In genomic region chr1:65175171-65176070, GRCh38 we compare ENCODE assay signal across 12 cellular contexts. TPM values are rescaled to one million over a fixed set of nuclear protein-coding genes. Genes with fewer than 3 reads are reported as not detected.
DNase-seq lines count a peak whose midpoint lies in the region; ATAC-seq, FAIRE-seq and TF ChIP-seq lines count a peak whose summit lies in the region.
"Had no signal": no experiment of that assay in that cellular context is flagged by ENCODE, and none has a peak within 500 bp of the region (broad histone marks: within the 10 kb centered on the region; RNA-seq: fewer than 3 reads in every experiment).

No MANE protein-coding gene starts in this region.

- intact Hi-C loops in ascending aorta (cut with DNase I) (loop anchor here (2.0 kb wide), 1 partner anchor 27 kb away; the partner anchor contains the start of gene AK4), psoas muscle (cut with DNase I) (no loop called here), kidney (cut with DNase I) (no loop called here), colonic mucosa (cut with DNase I) (no loop called here)

- H3K9me3 ChIP-seq in ascending aorta (no peaks in the 10 kb centered on the region), psoas muscle (no peaks in the 10 kb centered on the region), kidney (ENCODE audit: control insufficient read depth in 1 of 2, low read length in 2 of 2) (no peaks in the 10 kb centered on the region), colonic mucosa (no peaks in the 10 kb centered on the region)
- H3K9me3 ChIP-seq: BLaER1 treated with 17β-estradiol and CSF1 and Interleukin-3, amounts not matched to agents 10 nM and 100 nM had no signal

- H3K27ac ChIP-seq in ascending aorta (peak overlapping the region; percentile 43 to 50), psoas muscle (peak overlapping the region; percentile 9), kidney (ENCODE audit: low read depth in 2 of 2, low read length in 2 of 2) (no peak overlapping the region), colonic mucosa (no peak overlapping the region)

- H3K9ac ChIP-seq in kidney (ENCODE audit: low read length in 2 of 2) (no peak overlapping the region), colonic mucosa (ENCODE audit: low read depth in 2 of 2, low read length in 2 of 2) (no peak overlapping the region)
- H3K9ac ChIP-seq: BLaER1 treated with 17β-estradiol and CSF1 and Interleukin-3, amounts not matched to agents 10 nM and 100 nM had no signal

- WGBS in psoas muscle, 3 donors: 26 to 28% (median 28%) methylated on average over 13 of the region's 13 CpGs

- H3K4me1 ChIP-seq in ascending aorta (peaks cover 0 to 34% of the 10 kb centered on the region in 2 donors), psoas muscle (peaks cover 30% of the 10 kb centered on the region), kidney (ENCODE audit: control insufficient read depth in 1 of 2, insufficient read depth in 1 of 2, low read depth in 1 of 2, low read length in 2 of 2) (peaks cover 2 to 5% of the 10 kb centered on the region in 2 donors), colonic mucosa (no peaks in the 10 kb centered on the region)

- peak; percentile 17 to 73 (median 46) for ATAC-seq in psoas muscle

- no peaks in the 10 kb centered on the region for H3K27me3 Mint-ChIP-seq in glutamatergic neuron (ENCODE audit: unreplicated experiment)

- H3K9me3 Mint-ChIP-seq in glutamatergic neuron (ENCODE audit: unreplicated experiment): no peaks in the 10 kb centered on the region
- H3K9me3 Mint-ChIP-seq: central memory CD8-positive, alpha-beta T cell had no signal

- peak overlapping the region; percentile 39 for H3K27ac Mint-ChIP-seq in glutamatergic neuron (ENCODE audit: unreplicated experiment)

- DNase-seq in HCEC 1CT (peak; percentile 28), ascending aorta (ENCODE audit: low spot score in 2 of 2) (no peak), glutamatergic neuron (no peak), psoas muscle (no peak), SIG-M5 treated with dmso at 0.1 percent for 504 hours (lab: John Stamatoyannopoulos, UW; ENCODE audit: unreplicated experiment) (no peak), kidney (no peak), colonic mucosa (no peak), NCI-H526 treated with DMSO at 0.1 percent for 48 hours (lab: John Stamatoyannopoulos, UW) (no peak)
- DNase-seq: activated T-cell treated with anti-CD3 and anti-CD28 coated beads, Interleukin-2, amount 50 U/mL, for 1 hour had no signal

- H3K36me3 Mint-ChIP-seq in glutamatergic neuron (ENCODE audit: unreplicated experiment): no peaks in the 10 kb centered on the region

- H3K4me3 ChIP-seq in ascending aorta (peak overlapping the region in 1 of 2 donors; percentile 10), psoas muscle (no peak overlapping the region), kidney (ENCODE audit: low read length in 2 of 2) (peak overlapping the region in 1 of 2 donors; percentile 12), colonic mucosa (no peak overlapping the region)
- H3K4me3 ChIP-seq: BLaER1 treated with 17β-estradiol and CSF1 and Interleukin-3, amounts not matched to agents 10 nM and 100 nM; smooth muscle cell had no signal

- FAIRE-seq in kidney (lab: Jason Lieb, UNC): no peak

- no peaks in the 10 kb centered on the region for H3K27me3 ChIP-seq in ascending aorta
- no peaks in the 10 kb centered on the region for H3K27me3 ChIP-seq in psoas muscle (ENCODE audit: insufficient read depth in 3 of 3, low read length in 2 of 3)
- H3K27me3 ChIP-seq in colonic mucosa: no peaks in the 10 kb centered on the region
- H3K27me3 ChIP-seq: BLaER1 treated with 17β-estradiol and CSF1 and Interleukin-3, amounts not matched to agents 10 nM and 100 nM had no signal

- TF ChIP-seq CTCF in ascending aorta (IDR thresholded peaks at IDR 0.05) (no peak), glutamatergic neuron (IDR thresholded peaks at IDR 0.05; ENCODE audit: partially characterized antibody, unreplicated experiment) (no peak), psoas muscle (IDR thresholded peaks at IDR 0.05) (no peak), kidney (IDR thresholded peaks at IDR 0.05; ENCODE audit: borderline replicate concordance, extremely low read depth, insufficient read depth) (no peak), colonic mucosa (IDR thresholded peaks at IDR 0.05) (no peak)

- peaks cover 16% of the 10 kb centered on the region for H3K4me1 Mint-ChIP-seq in glutamatergic neuron (ENCODE audit: low read depth, unreplicated experiment)
- H3K4me1 Mint-ChIP-seq: central memory CD8-positive, alpha-beta T cell had no signal

- no peaks in the 10 kb centered on the region for H3K36me3 ChIP-seq in ascending aorta
- H3K36me3 ChIP-seq in psoas muscle (ENCODE audit: insufficient read depth in 1 of 2, low read depth in 1 of 2): no peaks in the 10 kb centered on the region
- H3K36me3 ChIP-seq in kidney (ENCODE audit: control insufficient read depth in 1 of 2, insufficient read depth in 2 of 2, low read length in 2 of 2): no peaks in the 10 kb centered on the region
- H3K36me3 ChIP-seq in colonic mucosa: no peaks in the 10 kb centered on the region

- H3K4me3 Mint-ChIP-seq in glutamatergic neuron (ENCODE audit: unreplicated experiment): no peak overlapping the region
- H3K4me3 Mint-ChIP-seq: central memory CD8-positive, alpha-beta T cell had no signal

RNA-seq across cellular contexts. Expression of gene AK4, which starts 27.4 kb away (rescaled TPM):
- total RNA-seq in ascending aorta (29.5 TPM), glutamatergic neuron (ENCODE audit: unreplicated experiment) (2.6 TPM), psoas muscle (10 to 100 TPM in 2 of 4 donors, 1 to 10 TPM in 2; 1.1 to 29.0 (median 12.3) TPM), kidney (47.6 TPM), colonic mucosa (100 to 1,000 TPM in 1 of 2 donors, 10 to 100 TPM in 1; 60.3 to 112 TPM)
- polyA plus RNA-seq in psoas muscle (1 to 10 TPM in 1 of 3 donors, under 1 TPM in 2; 0.37 to 1.4 (median 0.82) TPM), kidney (ENCODE audit: insufficient read depth, low read depth, low replicate concordance) (131 TPM)

Comparison
In these comparisons a context has a peak if more than half of its experiments do, and no peak if none do; other contexts are left out.
1. H3K27ac ChIP-seq: peak in ascending aorta (2 of 2) and psoas muscle (single experiment); none in kidney (0 of 2) and colonic mucosa (single experiment).